Comparison of ENCODE assay signal across 8 cellular contexts in the genomic region with DNA sequence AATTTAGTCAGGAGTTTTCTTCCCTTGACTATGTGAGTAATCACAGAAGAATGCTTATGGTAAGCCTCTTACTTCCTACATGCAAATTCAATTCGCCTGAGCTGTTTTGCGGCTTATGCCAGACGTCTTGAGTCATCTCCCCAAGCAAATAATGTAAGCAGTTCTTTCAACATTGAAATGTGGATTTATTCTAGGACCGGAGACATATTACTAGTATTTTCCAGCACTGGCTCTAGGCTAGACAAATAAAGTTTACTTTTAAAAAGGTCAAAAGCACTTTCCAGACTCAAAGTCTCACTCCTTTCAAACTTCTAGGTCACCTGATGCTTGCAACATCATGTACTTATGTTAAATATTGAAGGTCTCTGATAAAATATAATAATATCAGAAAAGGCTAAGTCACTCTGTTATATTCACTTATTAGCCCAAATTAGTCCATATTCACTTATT. TPM values are rescaled to one million over a fixed set of nuclear protein-coding genes. Genes with fewer than 3 reads are reported as not detected.
A peak's percentile ranks its signal among the peaks of the same experiment; 100 is the strongest.
DNase-seq lines count a peak whose midpoint lies in the region; ATAC-seq, FAIRE-seq and TF ChIP-seq lines count a peak whose summit lies in the region.

No MANE protein-coding gene starts in this region.

- peaks cover 2% of the 10 kb centered on the region for H3K9me3 Mint-ChIP-seq in memory B cell
- H3K9me3 Mint-ChIP-seq in CD4-positive, alpha-beta memory T cell = peaks cover 0 to 6% (median 2%) of the 10 kb centered on the region in 8 donors
- H3K9me3 Mint-ChIP-seq in activated T-helper 2 cell treated with anti-CD3 and anti-CD28 coated beads, Interferon-gamma antibody, Interleukin-2, Interleukin-4, amounts not matched to agents 10 μg/mL and 5 μg/mL and 100 μg/mL, durations not matched to agents 14 hours and 24 hours and 36 hours = no peaks in the 10 kb centered on the region

- FAIRE-seq in K562 (lab: Jason Lieb, UNC) = no peak

- H3K36me3 ChIP-seq in HUES64 (ENCODE audit: insufficient read depth, low read length) = no peaks in the 10 kb centered on the region
- no peaks in the 10 kb centered on the region for H3K36me3 ChIP-seq in K562 (ENCODE audit: control insufficient read depth, insufficient read depth, low read length)
- H3K36me3 ChIP-seq in CD4-positive, alpha-beta memory T cell (ENCODE audit: insufficient read depth, low read length) = no peaks in the 10 kb centered on the region

- H2AFZ ChIP-seq in K562 (ENCODE audit: low read depth, low read length) = no peak overlapping the region

- CTCF ChIA-PET in K562 (lab: Yijun Ruan, JAX; ENCODE audit: low intra/inter-chr PET ratio) = no interaction called here
- CTCF ChIA-PET in CD4-positive, alpha-beta memory T cell (lab: Charles Lee; ENCODE audit: partially characterized antibody) = no interaction called here

- no peak for TF ChIP-seq RAD21 in K562 (CRISPR knock-in tag; conservative IDR thresholded peaks at IDR 0.05 in 1 of 2, IDR thresholded peaks at IDR 0.05 in 1 of 2)

- H3K4me3 Mint-ChIP-seq in memory B cell = no peak overlapping the region
- H3K4me3 Mint-ChIP-seq in CD4-positive, alpha-beta memory T cell = no peak overlapping the region
- H3K4me3 Mint-ChIP-seq in activated T-helper 2 cell treated with anti-CD3 and anti-CD28 coated beads, Interferon-gamma antibody, Interleukin-2, Interleukin-4, amounts not matched to agents 10 μg/mL and 5 μg/mL and 100 μg/mL, durations not matched to agents 14 hours and 24 hours and 36 hours (ENCODE audit: low read depth) = no peak overlapping the region

- no peaks in the 10 kb centered on the region for H4K20me1 ChIP-seq in K562 (replicated peaks; ENCODE audit: control insufficient read depth, insufficient read depth, low read length)

- H3K9ac ChIP-seq in HUES64 (ENCODE audit: low read depth, low read length) (no peak overlapping the region), K562 (ENCODE audit: insufficient read depth in 1 of 2, low read depth in 2 of 2, low read length in 2 of 2) (no peak overlapping the region)

- H3K4me3 ChIP-seq in GM12864 (ENCODE audit: low read depth, low read length) = no peak overlapping the region
- no peak overlapping the region for H3K4me3 ChIP-seq in HUES64 (ENCODE audit: low read length)
- no peak overlapping the region for H3K4me3 ChIP-seq in K562
- no peak overlapping the region for H3K4me3 ChIP-seq in CD4-positive, alpha-beta memory T cell (ENCODE audit: low read length in 2 of 2)

- H3K27ac Mint-ChIP-seq in memory B cell = no peak overlapping the region
- no peak overlapping the region for H3K27ac Mint-ChIP-seq in CD4-positive, alpha-beta memory T cell
- no peak overlapping the region for H3K27ac Mint-ChIP-seq in activated T-helper 2 cell treated with anti-CD3 and anti-CD28 coated beads, Interferon-gamma antibody, Interleukin-2, Interleukin-4, amounts not matched to agents 10 μg/mL and 5 μg/mL and 100 μg/mL, durations not matched to agents 14 hours and 24 hours and 36 hours

- TF ChIP-seq EP300 in K562 (IDR thresholded peaks at IDR 0.05; ENCODE audit: low read length) = no peak

- H3K4me1 ChIP-seq in HUES64 (ENCODE audit: insufficient read depth, low read length) = peaks cover 15% of the 10 kb centered on the region
- H3K4me1 ChIP-seq in K562 (replicated peaks in 1 of 2; ENCODE audit: control insufficient read depth in 2 of 2, insufficient read depth in 2 of 2, low read length in 2 of 2) = no peaks in the 10 kb centered on the region
- H3K4me1 ChIP-seq in CD4-positive, alpha-beta memory T cell (ENCODE audit: insufficient read depth, low read length) = no peaks in the 10 kb centered on the region

- no peak for TF ChIP-seq POLR2A in K562 (conservative IDR thresholded peaks at IDR 0.05)

- peaks cover 4% of the 10 kb centered on the region for H3K27me3 Mint-ChIP-seq in memory B cell
- H3K27me3 Mint-ChIP-seq in CD4-positive, alpha-beta memory T cell = no peaks in the 10 kb centered on the region
- H3K27me3 Mint-ChIP-seq in activated T-helper 2 cell treated with anti-CD3 and anti-CD28 coated beads, Interferon-gamma antibody, Interleukin-2, Interleukin-4, amounts not matched to agents 10 μg/mL and 5 μg/mL and 100 μg/mL, durations not matched to agents 14 hours and 24 hours and 36 hours (ENCODE audit: low read depth) = no peaks in the 10 kb centered on the region

- 50% methylated on average over 4 of the region's 4 CpGs for WGBS in HUES64
- 0% methylated on average over 4 of the region's 4 CpGs for WGBS in K562 (ENCODE audit: insufficient coverage, low coverage, missing lambda C conversion rate)

- BruUV-seq in K562 (replicated peaks; lab: Mats Ljungman, UMichigan) = no TSS peak

- intact Hi-C loops in K562 (cut with micrococcal nuclease) = no loop called here
- intact Hi-C loops in CD4-positive, alpha-beta memory T cell (cut with micrococcal nuclease) = no loop called here
- intact Hi-C loops in activated T-helper 2 cell treated with anti-CD3 and anti-CD28 coated beads, Interferon-gamma antibody, Interleukin-2, Interleukin-4, amounts not matched to agents 10 μg/mL and 5 μg/mL and 100 μg/mL, durations not matched to agents 14 hours and 24 hours and 36 hours (cut with micrococcal nuclease) = loop anchor here (1.0 kb wide), 1 partner anchor 75 kb away; no protein-coding TSS in a partner anchor

- in situ Hi-C loops in K562 (cut with MboI) = no loop called here

- H3K36me3 Mint-ChIP-seq in memory B cell = peaks cover 2% of the 10 kb centered on the region
- H3K36me3 Mint-ChIP-seq in CD4-positive, alpha-beta memory T cell = no peaks in the 10 kb centered on the region
- H3K36me3 Mint-ChIP-seq in activated T-helper 2 cell treated with anti-CD3 and anti-CD28 coated beads, Interferon-gamma antibody, Interleukin-2, Interleukin-4, amounts not matched to agents 10 μg/mL and 5 μg/mL and 100 μg/mL, durations not matched to agents 14 hours and 24 hours and 36 hours (ENCODE audit: low read depth) = no peaks in the 10 kb centered on the region

- ATAC-seq in GM21619 (IDR thresholded peaks at IDR 0.05; ENCODE audit: unreplicated experiment) (peak; percentile 79), K562 (no peak), memory B cell (ENCODE audit: low read depth) (peak; percentile 77)

- H3K79me2 ChIP-seq in K562 (ENCODE audit: control insufficient read depth, insufficient read depth, low read length) = no peaks in the 10 kb centered on the region

- H3K27ac ChIP-seq in HUES64 (ENCODE audit: low read depth, low read length) (0 out of 2 replicates have a peak overlapping the region, but pooled peaks have one; percentile 7), K562 (ENCODE audit: extremely low read depth, low read depth, low read length) (no peak overlapping the region)
- H3K27ac ChIP-seq in CD4-positive, alpha-beta memory T cell (ENCODE audit: low read depth, low read length) = no peak overlapping the region

- peaks cover 12% of the 10 kb centered on the region; the same call in 1 of the 2 replicates for H3K9me3 ChIP-seq in HUES64 (ENCODE audit: insufficient read depth, low read depth, low read length)
- H3K9me3 ChIP-seq in K562 (replicated peaks; ENCODE audit: control insufficient read depth, insufficient read depth, low read depth, low read length) = no peaks in the 10 kb centered on the region; the same call in 1 of the 2 replicates
- H3K9me3 ChIP-seq in CD4-positive, alpha-beta memory T cell (ENCODE audit: control insufficient read depth in 1 of 2, low read length in 2 of 2) = no peaks in the 10 kb centered on the region

- no peaks in the 10 kb centered on the region for H3K9me1 ChIP-seq in K562 (ENCODE audit: control insufficient read depth, insufficient read depth, low read length)

- no peaks in the 10 kb centered on the region for H3K27me3 ChIP-seq in HUES64 (ENCODE audit: insufficient read depth, low read length)
- H3K27me3 ChIP-seq in K562 (ENCODE audit: control insufficient read depth in 2 of 2, insufficient read depth in 2 of 2, low read length in 2 of 2) = no peaks in the 10 kb centered on the region
- H3K27me3 ChIP-seq in CD4-positive, alpha-beta memory T cell (ENCODE audit: insufficient read depth, low read length) = no peaks in the 10 kb centered on the region

- no peak overlapping the region for H3K4me2 ChIP-seq in K562 (ENCODE audit: insufficient read depth, low read length)

- TF ChIP-seq CTCF in GM12864 (IDR thresholded peaks at IDR 0.05; ENCODE audit: low read depth, low read length, missing control alignments) (no peak), K562 (IDR thresholded peaks at IDR 0.05 in 2 of 3, conservative IDR thresholded peaks at IDR 0.05 in 1 of 3; ENCODE audit: insufficient read depth in 2 of 3, low read depth in 1 of 3, low read length in 3 of 3) (no peak)

- peaks cover 9% of the 10 kb centered on the region for H3K4me1 Mint-ChIP-seq in memory B cell
- peaks cover 0 to 4% (median under 1%) of the 10 kb centered on the region in 4 donors for H3K4me1 Mint-ChIP-seq in CD4-positive, alpha-beta memory T cell
- peaks cover 8% of the 10 kb centered on the region for H3K4me1 Mint-ChIP-seq in activated T-helper 2 cell treated with anti-CD3 and anti-CD28 coated beads, Interferon-gamma antibody, Interleukin-2, Interleukin-4, amounts not matched to agents 10 μg/mL and 5 μg/mL and 100 μg/mL, durations not matched to agents 14 hours and 24 hours and 36 hours (ENCODE audit: low read depth)

- DNase-seq in GM12864 (ENCODE audit: low read depth) (peak; percentile 70), K562 (ENCODE audit: extremely low read depth in 1 of 4, low spot score in 3 of 4) (no peak), memory B cell (ENCODE audit: low spot score in 2 of 2) (no peak), putamen (ENCODE audit: low spot score) (no peak)
- no peak for DNase-seq in CD4-positive, alpha-beta memory T cell
- DNase-seq in activated T-helper 2 cell treated with anti-CD3 and anti-CD28 coated beads, Interferon-gamma antibody, Interleukin-2, Interleukin-4, amounts not matched to agents 10 μg/mL and 5 μg/mL and 100 μg/mL, durations not matched to agents 14 hours and 24 hours and 36 hours (ENCODE audit: low spot score) = no peak

- POLR2A ChIA-PET in K562 (lab: Yijun Ruan, JAX) = no interaction called here
- POLR2A ChIA-PET in CD4-positive, alpha-beta memory T cell (lab: Charles Lee; ENCODE audit: partially characterized antibody) = no interaction called here

RNA-seq across cellular contexts. Expression of a gene that starts 38.1 kb away (rescaled TPM):
- not detected for polyA plus RNA-seq in HUES64 (2013, experiment 1 of 2)
- not detected for polyA plus RNA-seq in HUES64 (2013, experiment 2 of 2)
- total RNA-seq in K562 (2011; cell fraction: chromatin; rRNA removed; ENCODE audit: low replicate concordance) = not detected in 2 replicates
- not detected in 2 replicates for total RNA-seq in K562 (2011; cell fraction: nucleolus; rRNA removed)
- total RNA-seq in K562 (2011; cell fraction: nucleoplasm; rRNA removed) = not detected in 2 replicates
- total RNA-seq in K562 (2014; rRNA removed) (not detected in 2 replicates), K562 (2014; rRNA removed; fragmentation: Illumina TruSeq; extraction: Trizol) (not detected in 2 replicates), K562 (2015; rRNA removed; fragmentation: Illumina TruSeq; extraction: Trizol) (not detected in 2 replicates), K562 (2021) (not detected in 2 replicates)
- polyA plus RNA-seq in K562 (2011; rRNA removed) (not detected in 2 replicates), K562 (2014; fragmentation: Illumina TruSeq; extraction: Trizol) (not detected in 2 replicates), K562 (2014; fragmentation: Nextera tagmentation; extraction: Ambion mirVana) (not detected), K562 (2014; rRNA removed) (not detected in 2 replicates)
- polyA plus RNA-seq in K562 (2011; cell fraction: cytosol; rRNA removed) = not detected in 2 replicates
- not detected in 2 replicates for polyA plus RNA-seq in K562 (2011; cell fraction: nucleus; rRNA removed)
- not detected in 2 replicates for polyA plus RNA-seq in K562 (2012)
- not detected in 2 replicates for polyA minus RNA-seq in K562 (2011; rRNA and poly(A)+ RNA removed)
- not detected in 2 replicates for polyA minus RNA-seq in K562 (2011; cell fraction: cytosol; rRNA and poly(A)+ RNA removed)
- not detected in 2 replicates for polyA minus RNA-seq in K562 (2011; cell fraction: nucleus; rRNA and poly(A)+ RNA removed)
- not detected for total RNA-seq in CD4-positive, alpha-beta memory T cell
- not detected for polyA plus RNA-seq in CD4-positive, alpha-beta memory T cell
- not detected in 2 replicates for total RNA-seq in activated T-helper 2 cell treated with anti-CD3 and anti-CD28 coated beads, Interferon-gamma antibody, Interleukin-2, Interleukin-4, amounts not matched to agents 10 μg/mL and 5 μg/mL and 100 μg/mL, durations not matched to agents 14 hours and 24 hours and 36 hours
